Comparison of ENCODE assay signal across 6 cellular contexts in the genomic region with DNA sequence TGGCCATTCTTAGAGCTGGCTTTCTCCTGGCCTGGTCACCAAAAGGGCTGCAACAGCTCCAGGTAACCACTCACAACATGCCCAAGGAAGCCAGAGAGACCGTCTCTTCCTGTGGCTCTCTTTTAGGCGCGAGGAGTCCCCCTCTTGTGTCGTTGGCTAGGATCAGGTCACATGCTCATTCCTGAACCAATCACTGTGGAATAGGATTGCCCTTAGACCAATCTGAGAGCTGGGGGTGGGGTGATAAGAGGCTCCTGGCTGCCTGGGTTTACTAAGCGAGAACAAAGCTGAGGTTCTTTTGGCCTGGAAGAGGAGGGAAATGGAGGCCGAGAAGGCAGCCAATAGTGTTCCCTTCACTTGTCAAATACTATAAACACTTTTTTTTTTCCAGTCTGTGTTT.
"Had no signal": no experiment of that assay in that cellular context is flagged by ENCODE, and none has a peak within 500 bp of the region (broad histone marks: within the 10 kb centered on the region; RNA-seq: fewer than 3 reads in every experiment).

No MANE protein-coding gene starts in this region.

- ATAC-seq: HepG2 had no signal

- H3K27ac ChIP-seq: HL-60 had no signal

- FAIRE-seq: HepG2, HTR-8/SVneo had no signal

- DNase-seq: IMR-90, KBM-7, KG1 had no signal
